In genomic region chr19:17860993-17861360, GRCh38 we compare ENCODE assay signal across 1 cellular context.
TF ChIP-seq lines count a peak whose summit lies in the region.

No MANE protein-coding gene starts in this region.

TF ChIP-seq in SK-N-SH treated with all-trans-retinoic acid at 6 μM for 48 hours, 23 proteins besides CTCF, POLR2A, EP300 and RAD21 (continued from another document):
- no peak for TF ChIP-seq POU6F1 (CRISPR knock-in tag; IDR thresholded peaks at IDR 0.05; ENCODE audit: borderline replicate concordance, low read depth)
- TF ChIP-seq ZFP3 (CRISPR knock-in tag; IDR thresholded peaks at IDR 0.05), result no peak
- TF ChIP-seq ISL1 (CRISPR knock-in tag; IDR thresholded peaks at IDR 0.05), result no peak
- TF ChIP-seq ZFP30 (CRISPR knock-in tag; IDR thresholded peaks at IDR 0.05), result no peak
- no peak for TF ChIP-seq TCF4 (CRISPR knock-in tag; IDR thresholded peaks at IDR 0.05; ENCODE audit: borderline replicate concordance)
- no peak for TF ChIP-seq ZC3H10 (CRISPR knock-in tag; IDR thresholded peaks at IDR 0.05)
- TF ChIP-seq, protein P1, sequence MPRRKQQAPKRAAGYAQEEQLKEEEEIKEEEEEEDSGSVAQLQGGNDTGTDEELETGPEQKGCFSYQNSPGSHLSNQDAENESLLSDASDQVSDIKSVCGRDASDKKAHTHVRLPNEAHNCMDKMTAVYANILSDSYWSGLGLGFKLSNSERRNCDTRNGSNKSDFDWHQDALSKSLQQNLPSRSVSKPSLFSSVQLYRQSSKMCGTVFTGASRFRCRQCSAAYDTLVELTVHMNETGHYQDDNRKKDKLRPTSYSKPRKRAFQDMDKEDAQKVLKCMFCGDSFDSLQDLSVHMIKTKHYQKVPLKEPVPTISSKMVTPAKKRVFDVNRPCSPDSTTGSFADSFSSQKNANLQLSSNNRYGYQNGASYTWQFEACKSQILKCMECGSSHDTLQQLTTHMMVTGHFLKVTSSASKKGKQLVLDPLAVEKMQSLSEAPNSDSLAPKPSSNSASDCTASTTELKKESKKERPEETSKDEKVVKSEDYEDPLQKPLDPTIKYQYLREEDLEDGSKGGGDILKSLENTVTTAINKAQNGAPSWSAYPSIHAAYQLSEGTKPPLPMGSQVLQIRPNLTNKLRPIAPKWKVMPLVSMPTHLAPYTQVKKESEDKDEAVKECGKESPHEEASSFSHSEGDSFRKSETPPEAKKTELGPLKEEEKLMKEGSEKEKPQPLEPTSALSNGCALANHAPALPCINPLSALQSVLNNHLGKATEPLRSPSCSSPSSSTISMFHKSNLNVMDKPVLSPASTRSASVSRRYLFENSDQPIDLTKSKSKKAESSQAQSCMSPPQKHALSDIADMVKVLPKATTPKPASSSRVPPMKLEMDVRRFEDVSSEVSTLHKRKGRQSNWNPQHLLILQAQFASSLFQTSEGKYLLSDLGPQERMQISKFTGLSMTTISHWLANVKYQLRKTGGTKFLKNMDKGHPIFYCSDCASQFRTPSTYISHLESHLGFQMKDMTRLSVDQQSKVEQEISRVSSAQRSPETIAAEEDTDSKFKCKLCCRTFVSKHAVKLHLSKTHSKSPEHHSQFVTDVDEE (CRISPR knock-in tag; IDR thresholded peaks at IDR 0.05), result no peak
- no peak for TF ChIP-seq RARB (CRISPR knock-in tag; IDR thresholded peaks at IDR 0.05)
- no peak for TF ChIP-seq PATZ1 (CRISPR knock-in tag; IDR thresholded peaks at IDR 0.05; ENCODE audit: borderline replicate concordance)
- no peak for TF ChIP-seq OSR1 (CRISPR knock-in tag; IDR thresholded peaks at IDR 0.05)
